In genomic region chr2:219223831-219224610, GRCh38 we compare ENCODE assay signal across 21 cellular contexts.
"Had no signal": no experiment of that assay in that cellular context is flagged by ENCODE, and none has a peak within 500 bp of the region (broad histone marks: within the 10 kb centered on the region; RNA-seq: fewer than 3 reads in every experiment).

No MANE protein-coding gene starts in this region.

- H3K27ac Mint-ChIP-seq: mesothelial cell of epicardium, natural killer cell had no signal

- ATAC-seq: gastroesophageal sphincter; left lobe of liver; natural killer cell; stimulated activated naive B cell treated with anti-CD40 and anti-IgM and Interleukin-4, amounts not matched to agents 10 μg/mL and 1 μg/mL and 100 μg/mL, for 72 hours had no signal

- H3K9me3 ChIP-seq: esophagus squamous epithelium, gastroesophageal sphincter, sigmoid colon, stomach, thoracic aorta, transverse colon had no signal

- H3K9me3 Mint-ChIP-seq: mesothelial cell of epicardium; natural killer cell; stimulated activated naive B cell treated with anti-CD40 and anti-IgM and Interleukin-4, amounts not matched to agents 10 μg/mL and 1 μg/mL and 100 μg/mL, for 72 hours had no signal

- DNase-seq: cortex of kidney; effector memory CD4-positive, alpha-beta T cell; esophagus squamous epithelium; foreskin fibroblast; glutamatergic neuron; islet precursor cell; natural killer cell; sigmoid colon; stimulated activated CD4-positive, alpha-beta T cell treated with anti-CD3 and anti-CD28 coated beads, Interleukin-2, amount 100 ng/mL, for 24 hours; stimulated activated CD4-positive, alpha-beta T cell treated with anti-CD3 and anti-CD28 coated beads, Interleukin-4, amount 100 ng/mL, for 4 hours; stimulated activated naive B cell treated with anti-CD40 and anti-IgM and Interleukin-4, amounts not matched to agents 10 μg/mL and 1 μg/mL and 100 μg/mL, for 72 hours; stomach; substantia nigra; transverse colon had no signal

- H3K27me3 ChIP-seq: esophagus squamous epithelium, gastroesophageal sphincter, sigmoid colon, stomach, transverse colon had no signal

- H3K4me3 Mint-ChIP-seq: mesothelial cell of epicardium; natural killer cell; stimulated activated naive B cell treated with anti-CD40 and anti-IgM and Interleukin-4, amounts not matched to agents 10 μg/mL and 1 μg/mL and 100 μg/mL, for 72 hours had no signal

- FAIRE-seq: endometrium had no signal

- H3K27me3 Mint-ChIP-seq: stimulated activated naive B cell treated with anti-CD40 and anti-IgM and Interleukin-4, amounts not matched to agents 10 μg/mL and 1 μg/mL and 100 μg/mL, for 72 hours had no signal

- H3K27ac ChIP-seq: epithelial cell of prostate, esophagus squamous epithelium, gastroesophageal sphincter, sigmoid colon, skin epidermis, stomach, thoracic aorta, transverse colon had no signal

- H3K4me3 ChIP-seq: esophagus squamous epithelium, gastroesophageal sphincter, sigmoid colon, skin epidermis, stomach, thoracic aorta, transverse colon had no signal
